Comparison of ENCODE assay signal across 21 cellular contexts in the genomic region with DNA sequence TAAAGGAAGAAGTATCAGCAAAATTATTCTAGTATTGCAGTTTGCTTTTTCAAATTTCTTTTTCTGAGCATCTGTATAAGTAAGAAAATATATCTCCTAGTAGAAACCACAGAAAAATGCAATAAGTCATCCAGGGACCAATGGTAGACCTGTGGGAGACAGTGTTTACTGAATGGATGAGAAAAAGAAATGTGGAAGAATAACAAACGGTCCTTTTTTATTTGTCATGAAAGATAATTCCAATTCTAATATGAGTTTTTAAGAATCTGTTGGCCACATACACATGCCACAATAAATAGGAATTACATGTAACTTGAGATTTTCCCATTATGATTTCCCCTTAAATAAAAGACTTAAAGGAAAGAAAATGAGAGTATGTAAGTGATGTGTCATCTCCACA.
"Had no signal": no experiment of that assay in that cellular context is flagged by ENCODE, and none has a peak within 500 bp of the region (broad histone marks: within the 10 kb centered on the region; RNA-seq: fewer than 3 reads in every experiment).

No MANE protein-coding gene starts in this region.

- FAIRE-seq: frontal cortex, kidney had no signal

- H3K27me3 ChIP-seq: neural progenitor cell, sigmoid colon, testis, tibial artery had no signal

- H2AFZ ChIP-seq: neural progenitor cell had no signal

- H3K4me3 ChIP-seq: lung, mucosa of descending colon, neural progenitor cell, prostate gland, sigmoid colon, testis, tibial artery had no signal

- H3K27ac ChIP-seq: epithelial cell of prostate, neural progenitor cell, prostate gland, sigmoid colon, testis, tibial artery had no signal

- ATAC-seq: esophagus mucosa; left lobe of liver; mucosa of descending colon; natural killer cell treated with Interleukin-12 subunit alpha and Interleukin-12 subunit beta and Interleukin-15 and Interleukin-18, amount 100 ng/mL, for 72 hours; right cardiac atrium; stimulated activated memory B cell treated with anti-CD40 and anti-IgM and Interleukin-4, amounts not matched to agents 10 μg/mL and 1 μg/mL and 100 μg/mL, for 72 hours; stimulated activated naive CD8-positive, alpha-beta T cell treated with anti-CD3 and anti-CD28 coated beads, Interleukin-15, Interleukin-2, amounts not matched to agents 100 U/mL and 50 U/mL, for 24 hours had no signal

- H3K4me1 ChIP-seq: neural progenitor cell, prostate gland, sigmoid colon, testis, tibial artery had no signal

- DNase-seq: cortex of kidney; effector CD4-positive, alpha-beta T cell; kidney; mucosa of descending colon; naive B cell; right cardiac atrium; sigmoid colon; stimulated activated CD4-positive, alpha-beta T cell treated with anti-CD3 and anti-CD28 coated beads, Interleukin-4, amount 100 ng/mL, for 4 hours; stimulated activated naive CD8-positive, alpha-beta T cell treated with anti-CD3 and anti-CD28 coated beads, Interleukin-15, Interleukin-2, amounts not matched to agents 100 U/mL and 50 U/mL, for 24 hours; substantia nigra; testis; tibial artery had no signal

- H3K36me3 ChIP-seq: neural progenitor cell, prostate gland, sigmoid colon, tibial artery had no signal

- H3K4me2 ChIP-seq: neural progenitor cell had no signal

- H3K9ac ChIP-seq: neural progenitor cell had no signal

- H3K9me3 ChIP-seq: mucosa of descending colon, prostate gland, sigmoid colon, testis, tibial artery had no signal
